ENCODE assay signal across 9 cellular contexts in the genomic region with DNA sequence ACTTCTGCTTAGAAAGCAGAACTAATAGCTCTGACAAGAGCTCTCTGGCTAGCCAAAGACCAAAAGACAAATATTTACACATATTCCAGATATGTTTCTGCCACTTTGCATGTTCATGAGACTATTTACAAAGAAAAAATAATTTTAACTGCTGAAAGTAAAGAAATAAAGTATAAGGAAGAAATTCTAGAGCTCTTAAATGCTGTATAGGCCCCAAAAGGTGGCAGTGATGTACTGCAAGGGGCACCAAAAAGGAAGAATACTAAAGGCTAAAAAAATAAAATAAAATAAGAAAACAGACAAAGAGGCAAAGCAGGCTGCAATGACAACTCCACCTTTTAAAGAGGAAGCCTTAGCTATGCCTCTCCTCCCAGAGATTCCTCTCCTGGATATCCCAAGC. TPM values are rescaled to one million over a fixed set of nuclear protein-coding genes. Genes with fewer than 3 reads are reported as not detected.
DNase-seq lines count a peak whose midpoint lies in the region; ATAC-seq, FAIRE-seq and TF ChIP-seq lines count a peak whose summit lies in the region.
"Had no signal": no experiment of that assay in that cellular context is flagged by ENCODE, and none has a peak within 500 bp of the region (broad histone marks: within the 10 kb centered on the region; RNA-seq: fewer than 3 reads in every experiment).

No MANE protein-coding gene starts in this region.

- H3K27ac Mint-ChIP-seq in central memory CD8-positive, alpha-beta T cell (ENCODE audit: low read depth) = peak overlapping the region; percentile 63
- H3K27ac Mint-ChIP-seq in progenitor cell of endocrine pancreas = no peak overlapping the region
- H3K27ac Mint-ChIP-seq in activated CD4-positive, alpha-beta memory T cell treated with anti-CD3 and anti-CD28 coated beads, Interleukin-2, amount 10 ng/mL, durations not matched to agents 7 days and 5 days = no peak overlapping the region

- CTCF ChIA-PET in activated CD4-positive, alpha-beta memory T cell treated with anti-CD3 and anti-CD28 coated beads, Interleukin-2, amount 10 ng/mL, durations not matched to agents 7 days and 5 days (lab: Charles Lee) = interaction anchor here (1.8 kb wide), 1 partner anchor 131 kb away, joined by 5 read pairs; no protein-coding TSS in a partner anchor

- peaks cover 40% of the 10 kb centered on the region for H3K36me3 Mint-ChIP-seq in central memory CD8-positive, alpha-beta T cell (ENCODE audit: insufficient read depth)
- H3K36me3 Mint-ChIP-seq in progenitor cell of endocrine pancreas (ENCODE audit: insufficient read depth) = peaks cover 45% of the 10 kb centered on the region
- peaks cover 6% of the 10 kb centered on the region for H3K36me3 Mint-ChIP-seq in activated CD4-positive, alpha-beta memory T cell treated with anti-CD3 and anti-CD28 coated beads, Interleukin-2, amount 10 ng/mL, durations not matched to agents 7 days and 5 days (ENCODE audit: low read depth)

- no peaks in the 10 kb centered on the region for H3K9me3 Mint-ChIP-seq in central memory CD8-positive, alpha-beta T cell
- peaks cover 15% of the 10 kb centered on the region for H3K9me3 Mint-ChIP-seq in progenitor cell of endocrine pancreas (ENCODE audit: low read depth)
- H3K9me3 Mint-ChIP-seq in activated CD4-positive, alpha-beta memory T cell treated with anti-CD3 and anti-CD28 coated beads, Interleukin-2, amount 10 ng/mL, durations not matched to agents 7 days and 5 days = peaks cover 5% of the 10 kb centered on the region

- H2AFZ ChIP-seq in DND-41 (ENCODE audit: low read depth, low read length) = peak overlapping the region; percentile 98; the same call in 1 of the 2 replicates

- peaks cover 34% of the 10 kb centered on the region for H3K4me1 ChIP-seq in DND-41 (ENCODE audit: insufficient read depth, low read length)

- POLR2A ChIA-PET in activated CD4-positive, alpha-beta memory T cell treated with anti-CD3 and anti-CD28 coated beads, Interleukin-2, amount 10 ng/mL, durations not matched to agents 7 days and 5 days (lab: Charles Lee) = no interaction called here

- H3K4me3 ChIP-seq in DND-41 (ENCODE audit: low read depth in 1 of 2, low read length in 2 of 2) = no peak overlapping the region
- H3K4me3 ChIP-seq: SJSA1 had no signal

- no peaks in the 10 kb centered on the region for H3K36me3 ChIP-seq in DND-41 (ENCODE audit: insufficient read depth, low read length)
- H3K36me3 ChIP-seq: SJSA1 had no signal

- no peak overlapping the region for H3K9ac ChIP-seq in DND-41 (ENCODE audit: low read depth, low read length)

- peaks cover 54% of the 10 kb centered on the region for H3K4me1 Mint-ChIP-seq in central memory CD8-positive, alpha-beta T cell
- H3K4me1 Mint-ChIP-seq in progenitor cell of endocrine pancreas (ENCODE audit: low read depth) = peaks cover 29% of the 10 kb centered on the region
- no peaks in the 10 kb centered on the region for H3K4me1 Mint-ChIP-seq in activated CD4-positive, alpha-beta memory T cell treated with anti-CD3 and anti-CD28 coated beads, Interleukin-2, amount 10 ng/mL, durations not matched to agents 7 days and 5 days

- no peaks in the 10 kb centered on the region for H4K20me1 ChIP-seq in DND-41 (ENCODE audit: insufficient read depth, low read length)

- no peak overlapping the region for H3K4me2 ChIP-seq in DND-41 (ENCODE audit: insufficient read depth, low read length)

- H3K27me3 ChIP-seq in DND-41 (ENCODE audit: insufficient read depth, low read length, poor library complexity) = no peaks in the 10 kb centered on the region
- H3K27me3 ChIP-seq: SJSA1 had no signal

- TF ChIP-seq CTCF in DND-41 (IDR thresholded peaks at IDR 0.05; ENCODE audit: borderline replicate concordance, extremely low read depth, low read length, poor library complexity, severe bottlenecking) = peak; percentile 32
- TF ChIP-seq CTCF in progenitor cell of endocrine pancreas (IDR thresholded peaks at IDR 0.05; ENCODE audit: unreplicated experiment) = peak; percentile 42

- no peak overlapping the region for H3K27ac ChIP-seq in DND-41 (ENCODE audit: low read length)

- H3K79me2 ChIP-seq in DND-41 (ENCODE audit: insufficient read depth, low read length) = no peaks in the 10 kb centered on the region

- DNase-seq in DND-41 = no peak
- DNase-seq in NCI-H2081 (lab: John Stamatoyannopoulos, UW) = peak; percentile 25 to 58
- DNase-seq in central memory CD8-positive, alpha-beta T cell (ENCODE audit: low spot score in 2 of 2) = no peak
- no peak for DNase-seq in progenitor cell of endocrine pancreas (ENCODE audit: low spot score, unreplicated experiment)
- no peak for DNase-seq in HTR-8/SVneo (ENCODE audit: insufficient read length, low spot score)
- DNase-seq in activated CD4-positive, alpha-beta memory T cell treated with anti-CD3 and anti-CD28 coated beads, Interleukin-2, amount 10 ng/mL, durations not matched to agents 7 days and 5 days = no peak
- DNase-seq in SHP77 treated with DMSO at 0.1 percent for 48 hours (lab: John Stamatoyannopoulos, UW) = no peak

- no peaks in the 10 kb centered on the region for H3K27me3 Mint-ChIP-seq in central memory CD8-positive, alpha-beta T cell
- H3K27me3 Mint-ChIP-seq in progenitor cell of endocrine pancreas = no peaks in the 10 kb centered on the region
- H3K27me3 Mint-ChIP-seq in activated CD4-positive, alpha-beta memory T cell treated with anti-CD3 and anti-CD28 coated beads, Interleukin-2, amount 10 ng/mL, durations not matched to agents 7 days and 5 days = peaks cover 28% of the 10 kb centered on the region

- H3K4me3 Mint-ChIP-seq in central memory CD8-positive, alpha-beta T cell = no peak overlapping the region
- H3K4me3 Mint-ChIP-seq in progenitor cell of endocrine pancreas (ENCODE audit: low read depth) = peak overlapping the region; percentile 40
- no peak overlapping the region for H3K4me3 Mint-ChIP-seq in activated CD4-positive, alpha-beta memory T cell treated with anti-CD3 and anti-CD28 coated beads, Interleukin-2, amount 10 ng/mL, durations not matched to agents 7 days and 5 days

- no peak for FAIRE-seq in HTR-8/SVneo (lab: Jason Lieb, UNC)

- no peaks in the 10 kb centered on the region for H3K9me3 ChIP-seq in DND-41 (ENCODE audit: insufficient read depth, low read length, severe bottlenecking)

- ATAC-seq in DND-41 (ENCODE audit: insufficient read depth, low read depth) (no peak), HG02885 (IDR thresholded peaks at IDR 0.05; ENCODE audit: poor library complexity, unreplicated experiment) (no peak)
- no peak for ATAC-seq in central memory CD8-positive, alpha-beta T cell (replicated peaks; ENCODE audit: extremely low read depth, poor library complexity, severe bottlenecking)

RNA-seq across cellular contexts. Expression of a gene that starts 23.0 kb away (rescaled TPM):
- not detected in 2 replicates for total RNA-seq in progenitor cell of endocrine pancreas
- total RNA-seq in activated CD4-positive, alpha-beta memory T cell treated with anti-CD3 and anti-CD28 coated beads, Interleukin-2, amount 10 ng/mL, durations not matched to agents 7 days and 5 days = under 1 TPM; 0.43 to 0.93 TPM
- total RNA-seq: SJSA1 had no signal

RNA-seq across cellular contexts. Expression of a gene that starts 42.7 kb away (rescaled TPM):
- total RNA-seq in progenitor cell of endocrine pancreas = not detected in 2 replicates
- total RNA-seq in activated CD4-positive, alpha-beta memory T cell treated with anti-CD3 and anti-CD28 coated beads, Interleukin-2, amount 10 ng/mL, durations not matched to agents 7 days and 5 days = not detected
- total RNA-seq: SJSA1 had no signal

RNA-seq across cellular contexts. Expression of a gene that starts 53.5 kb away (rescaled TPM):
- not detected in 2 replicates for total RNA-seq in progenitor cell of endocrine pancreas
- total RNA-seq in activated CD4-positive, alpha-beta memory T cell treated with anti-CD3 and anti-CD28 coated beads, Interleukin-2, amount 10 ng/mL, durations not matched to agents 7 days and 5 days = not detected
- total RNA-seq: SJSA1 had no signal

RNA-seq across cellular contexts. Expression of a gene that starts 59.2 kb away (rescaled TPM):
- total RNA-seq in progenitor cell of endocrine pancreas = 0.20 and 0.48 TPM in 2 replicates
- total RNA-seq in activated CD4-positive, alpha-beta memory T cell treated with anti-CD3 and anti-CD28 coated beads, Interleukin-2, amount 10 ng/mL, durations not matched to agents 7 days and 5 days = 1 to 10 TPM in 1 of 2 experiments, under 1 TPM in 1; 0.65 to 1.1 TPM

Comparison
In these comparisons a context has a peak if more than half of its experiments do, and no peak if none do; other contexts are left out.
1. DNase-seq: peak in NCI-H2081 (2 of 2); none in DND-41 (single experiment), central memory CD8-positive, alpha-beta T cell (0 of 2), progenitor cell of endocrine pancreas (single experiment), HTR-8/SVneo (single experiment), activated CD4-positive, alpha-beta memory T cell treated with anti-CD3 and anti-CD28 coated beads, Interleukin-2, amount 10 ng/mL, durations not matched to agents 7 days and 5 days (single experiment) and SHP77 treated with DMSO at 0.1 percent for 48 hours (single experiment).